Comparison of ENCODE assay signal across 19 cellular contexts in genomic region chr9:16013366-16013765, GRCh38.
"Had no signal": no experiment of that assay in that cellular context is flagged by ENCODE, and none has a peak within 500 bp of the region (broad histone marks: within the 10 kb centered on the region; RNA-seq: fewer than 3 reads in every experiment).

No MANE protein-coding gene starts in this region.

- H3K4me1 ChIP-seq: SJCRH30 had no signal

- H3K4me3 ChIP-seq: MG63, SJCRH30 had no signal

- H3K27ac ChIP-seq: RWPE1, SJCRH30 had no signal

- H3K27me3 ChIP-seq: MG63, SJCRH30 had no signal

- DNase-seq: KBM-7, NCI-H1092, NCI-H1105 treated with DMSO at 0.1 percent for 48 hours, NCI-H1417 treated with DMSO at 0.1 percent for 48 hours, NCI-H146, NCI-H1694 treated with DMSO at 0.1 percent for 48 hours, NCI-H1930, NCI-H2081, NCI-H2107, NCI-H2227 treated with DMSO at 0.1 percent for 48 hours, NCI-H524, NCI-H526 treated with DMSO at 0.1 percent for 48 hours, NCI-H774, SHP77 treated with DMSO at 0.1 percent for 48 hours, SJCRH30 had no signal

- H3K36me3 ChIP-seq: MG63, SJCRH30 had no signal

- ATAC-seq: Panc1, SK-N-SH treated with all-trans-retinoic acid at 6 μM for 48 hours had no signal
